Comparison of ENCODE assay signal across 22 cellular contexts in the genomic region with DNA sequence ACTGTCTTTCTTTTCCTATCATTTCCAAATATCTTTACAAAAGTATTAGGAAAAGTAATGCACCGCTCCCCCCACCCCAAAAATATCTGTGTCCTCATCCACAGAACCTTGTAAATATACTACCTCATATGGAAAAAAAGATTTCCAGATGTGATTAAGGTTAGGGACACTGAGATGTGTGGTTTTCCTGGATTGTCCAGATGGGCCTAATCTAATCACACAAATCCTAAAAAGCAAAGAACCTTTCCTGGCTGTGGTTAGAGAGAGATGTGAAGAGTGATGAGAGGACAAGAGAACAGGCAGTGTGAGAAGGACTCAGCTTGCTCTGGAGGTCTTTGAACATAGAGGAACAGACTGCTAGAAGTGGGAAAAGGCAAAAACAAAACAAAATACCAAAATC.
"Had no signal": no experiment of that assay in that cellular context is flagged by ENCODE, and none has a peak within 500 bp of the region (broad histone marks: within the 10 kb centered on the region; RNA-seq: fewer than 3 reads in every experiment).

No MANE protein-coding gene starts in this region.

- H3K36me3 ChIP-seq: left lung, lower lobe of right lung, ovary, prostate gland, suprapubic skin, thoracic aorta, tibial artery, uterus had no signal

- H3K27me3 ChIP-seq: left lung, suprapubic skin, tibial artery, uterus had no signal

- FAIRE-seq: keratinocyte had no signal

- H3K4me1 ChIP-seq: left lung, lower lobe of right lung, prostate gland, suprapubic skin, tibial artery, uterus had no signal

- H3K9me3 ChIP-seq: lower lobe of right lung, ovary, prostate gland, suprapubic skin, thoracic aorta, tibial artery, uterus had no signal

- DNase-seq: hippocampal formation; left colon; left lung; lower lobe of right lung; mammary epithelial cell; mesenchymal stem cell; naive thymus-derived CD8-positive, alpha-beta T cell; ovary; retina; right cardiac atrium; stimulated activated CD4-positive, alpha-beta T cell treated with anti-CD3 and anti-CD28 coated beads, Interleukin-12 subunit alpha, Interleukin-12 subunit beta, amount 100 ng/mL, for 4 hours; stimulated activated CD4-positive, alpha-beta T cell treated with anti-CD3 and anti-CD28 coated beads, Interleukin-15, amount 100 ng/mL, for 24 hours; stimulated activated CD4-positive, alpha-beta T cell treated with anti-CD3 and anti-CD28 coated beads, Interleukin-2, amount 100 ng/mL, for 24 hours; stimulated activated CD4-positive, alpha-beta T cell treated with anti-CD3 and anti-CD28 coated beads, Interleukin-4, amount 100 ng/mL, for 24 hours; stimulated activated naive CD4-positive, alpha-beta T cell; tibial artery; uterus had no signal

- H3K4me3 ChIP-seq: left lung, lower lobe of right lung, ovary, prostate gland, skin epidermis, suprapubic skin, thoracic aorta, tibial artery, uterus had no signal

- H3K27ac ChIP-seq: left lung, lower lobe of right lung, ovary, prostate gland, skin epidermis, suprapubic skin, thoracic aorta, tibial artery, uterus had no signal
